ENCODE assay signal across 33 cellular contexts in the genomic region with DNA sequence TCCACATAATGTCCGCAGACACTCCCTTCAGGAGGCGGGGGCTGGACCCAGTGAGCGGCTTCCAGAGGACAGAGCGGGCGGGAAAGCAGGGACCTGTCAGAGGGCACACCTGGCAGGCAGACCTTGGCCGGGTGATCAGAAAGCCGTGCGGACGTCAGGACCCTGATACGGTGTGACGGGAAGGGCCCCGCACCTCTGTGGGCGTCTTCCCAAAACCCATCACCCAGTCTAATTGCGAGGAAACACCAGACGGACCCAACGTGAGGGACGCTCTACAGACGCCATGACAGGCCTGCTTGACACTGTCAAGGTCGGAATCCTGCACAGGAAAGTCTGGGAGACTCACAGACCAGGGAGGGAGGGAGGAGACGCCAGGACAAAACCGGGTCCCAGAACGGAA. TPM values are rescaled to one million over a fixed set of nuclear protein-coding genes. Genes with fewer than 3 reads are reported as not detected.
"Had no signal": no experiment of that assay in that cellular context is flagged by ENCODE, and none has a peak within 500 bp of the region (broad histone marks: within the 10 kb centered on the region; RNA-seq: fewer than 3 reads in every experiment).

No MANE protein-coding gene starts in this region.

- H3K36me3 ChIP-seq: Peyer's patch had no signal

- H3K27ac ChIP-seq: Peyer's patch, SJSA1 had no signal

- H3K4me2 ChIP-seq: SK-N-SH had no signal

- H3K4me1 ChIP-seq: Peyer's patch, SJSA1 had no signal

- ATAC-seq: activated CD4-positive, alpha-beta T cell treated with anti-CD3 and anti-CD28 coated beads for 36 hours; activated CD4-positive, CD25-positive, alpha-beta regulatory T cell treated with anti-CD3 and anti-CD28 coated beads, Interleukin-2, amount 50 U/mL, for 24 hours; activated CD8-positive, alpha-beta T cell treated with anti-CD3 and anti-CD28 coated beads, Interleukin-2, amount 10 ng/mL, durations not matched to agents 7 days and 5 days; activated naive CD8-positive, alpha-beta T cell treated with anti-CD3 and anti-CD28 coated beads, Interleukin-2, amount 50 U/mL, for 24 hours; K562; PC-3; WTC11 had no signal

- H3K4me3 ChIP-seq: K562, Peyer's patch, SJSA1 had no signal

- H3K27ac Mint-ChIP-seq: activated CD4-positive, alpha-beta T cell treated with anti-CD3 and anti-CD28 coated beads for 36 hours; activated CD8-positive, alpha-beta T cell treated with anti-CD3 and anti-CD28 coated beads, Interleukin-2, amount 10 ng/mL, durations not matched to agents 7 days and 5 days; activated naive CD8-positive, alpha-beta T cell; activated naive CD8-positive, alpha-beta T cell treated with anti-CD3 and anti-CD28 coated beads, Interleukin-2, amount 50 U/mL, for 24 hours; T-helper 1 cell treated with Interleukin-12 subunit alpha and Interleukin-12 subunit beta and Interleukin-4 antibody, amounts not matched to agents 30 μg/mL and 1 μg/mL, for 36 hours; T-helper 2 cell treated with Interferon-gamma antibody and Interleukin-4, amounts not matched to agents 5 μg/mL and 100 μg/mL, for 36 hours; WTC11 had no signal

- H3K4me1 Mint-ChIP-seq: WTC11 had no signal

- H3K9ac ChIP-seq: SK-N-SH had no signal

- H3K4me3 Mint-ChIP-seq: activated CD4-positive, alpha-beta T cell treated with anti-CD3 and anti-CD28 coated beads for 36 hours; activated CD8-positive, alpha-beta T cell treated with anti-CD3 and anti-CD28 coated beads, Interleukin-2, amount 10 ng/mL, durations not matched to agents 7 days and 5 days; activated naive CD8-positive, alpha-beta T cell; activated naive CD8-positive, alpha-beta T cell treated with anti-CD3 and anti-CD28 coated beads, Interleukin-2, amount 50 U/mL, for 24 hours; brain; T-helper 1 cell treated with Interleukin-12 subunit alpha and Interleukin-12 subunit beta and Interleukin-4 antibody, amounts not matched to agents 30 μg/mL and 1 μg/mL, for 36 hours; T-helper 2 cell treated with Interferon-gamma antibody and Interleukin-4, amounts not matched to agents 5 μg/mL and 100 μg/mL, for 36 hours; WTC11 had no signal

- H3K27me3 Mint-ChIP-seq: activated CD4-positive, alpha-beta T cell treated with anti-CD3 and anti-CD28 coated beads for 36 hours; activated naive CD8-positive, alpha-beta T cell; activated naive CD8-positive, alpha-beta T cell treated with anti-CD3 and anti-CD28 coated beads, Interleukin-2, amount 50 U/mL, for 24 hours had no signal

- H3K27me3 ChIP-seq: Peyer's patch, SJSA1 had no signal

- H3K9me3 ChIP-seq: Peyer's patch, SK-N-SH had no signal

- H3K9me3 Mint-ChIP-seq: activated naive CD8-positive, alpha-beta T cell treated with anti-CD3 and anti-CD28 coated beads, Interleukin-2, amount 50 U/mL, for 24 hours; WTC11 had no signal

- DNase-seq: activated CD4-positive, alpha-beta T cell treated with anti-CD3 and anti-CD28 coated beads for 36 hours; activated CD8-positive, alpha-beta T cell treated with anti-CD3 and anti-CD28 coated beads, Interleukin-2, amount 10 ng/mL, durations not matched to agents 7 days and 5 days; activated effector memory CD4-positive, alpha-beta T cell treated with Interleukin-2 at 50 U/mL for 16 hours; activated naive CD8-positive, alpha-beta T cell treated with anti-CD3 and anti-CD28 coated beads, Interleukin-2, amount 50 U/mL, for 24 hours; activated T-cell treated with anti-CD3 and anti-CD28 coated beads, Interleukin-2, amount 50 U/mL, for 48 hours; anterior cingulate cortex; caudate nucleus; IMR-90; NCI-H1092 treated with DMSO at 0.1 percent for 48 hours; NCI-H1417; NCI-H146; NCI-H187; NCI-H2029 treated with DMSO at 0.1 percent for 48 hours; NCI-H2107; NCI-H2171; NCI-H510A; NCI-H526; NCI-H748 treated with DMSO at 0.1 percent for 48 hours; NK-92 treated with Interleukin-12 subunit alpha and Interleukin-12 subunit beta, amount 100 ng/mL, for 24 hours; PC-3; Peyer's patch; RPMI8226; SHP77 treated with DMSO at 0.1 percent for 48 hours; SK-N-SH had no signal

RNA-seq across cellular contexts. Expression of gene SOX8, which starts 19.2 kb away (rescaled TPM):
- total RNA-seq: activated CD8-positive, alpha-beta T cell treated with anti-CD3 and anti-CD28 coated beads, Interleukin-2, amount 10 ng/mL, durations not matched to agents 7 days and 5 days; M059J had no signal
- polyA plus RNA-seq: SK-N-SH had no signal
